In the genomic region with DNA sequence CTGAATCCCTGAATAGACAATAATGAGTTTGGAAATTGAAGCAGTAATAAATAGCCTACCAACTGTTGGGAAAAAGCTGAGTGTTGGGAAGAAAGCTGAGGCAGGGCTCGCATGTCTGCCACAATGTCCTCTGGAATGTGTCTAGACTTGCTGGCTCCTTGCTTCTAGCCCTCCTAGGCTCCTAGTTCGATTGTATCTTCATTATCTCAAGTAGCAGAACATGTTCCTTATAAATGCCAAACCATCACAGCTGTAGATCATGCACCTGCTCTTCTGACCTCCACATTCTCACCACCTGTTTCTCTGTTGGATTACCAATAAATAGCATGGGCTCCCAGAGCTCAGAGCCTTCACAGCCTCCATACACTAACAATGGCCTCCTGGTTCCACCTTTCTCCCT, we compare ENCODE assay signal across 1 cellular context.
TF ChIP-seq lines count a peak whose summit lies in the region.

No MANE protein-coding gene starts in this region.

TF ChIP-seq in K562, 482 proteins besides CTCF, POLR2A, EP300 and RAD21 (continued from another document):
- peak; percentile 22; the same call in 1 of the 2 replicates for TF ChIP-seq TAL1 (IDR thresholded peaks at IDR 0.05)
- TF ChIP-seq CBFA2T3 (IDR thresholded peaks at IDR 0.05): peak; percentile 57
- 0 out of 2 replicates have a peak, but pooled peaks have one; percentile 37 for TF ChIP-seq CBFA2T2 (conservative IDR thresholded peaks at IDR 0.05)
- 0 out of 2 replicates have a peak, but pooled peaks have one; percentile 17 for TF ChIP-seq TCF3 (CRISPR knock-in tag; IDR thresholded peaks at IDR 0.05)
